ENCODE assay signal across 29 cellular contexts in genomic region chr20:5580940-5581708, GRCh38.
"Had no signal": no experiment of that assay in that cellular context is flagged by ENCODE, and none has a peak within 500 bp of the region (broad histone marks: within the 10 kb centered on the region; RNA-seq: fewer than 3 reads in every experiment).

No MANE protein-coding gene starts in this region.

- H3K27ac ChIP-seq: Peyer's patch, RWPE1, SJCRH30 had no signal

- H3K27me3 Mint-ChIP-seq: activated CD8-positive, alpha-beta T cell treated with anti-CD3 and anti-CD28 coated beads for 36 hours; activated naive CD4-positive, alpha-beta T cell treated with anti-CD3 and anti-CD28 coated beads, Interleukin-2, amount 50 U/mL, for 24 hours; brain; central memory CD8-positive, alpha-beta T cell had no signal

- H3K4me3 ChIP-seq: MG63, Peyer's patch, SJCRH30 had no signal

- DNase-seq: activated CD4-positive, CD25-positive, alpha-beta regulatory T cell treated with anti-CD3 and anti-CD28 coated beads, Interleukin-2, amount 50 U/mL, for 72 hours; activated CD8-positive, alpha-beta memory T cell treated with anti-CD3 and anti-CD28 coated beads, Interleukin-2, amount 50 U/mL, for 4 hours; activated CD8-positive, alpha-beta T cell treated with anti-CD3 and anti-CD28 coated beads for 36 hours; activated gamma-delta T cell treated with Interleukin-2 at 50 U/mL for 16 hours; activated T-cell treated with anti-CD3 and anti-CD28 coated beads, Interleukin-2, amount 50 U/mL, for 72 hours; amygdala; MG63; MV-4-11; NCI-H1092 treated with DMSO at 0.1 percent for 48 hours; NCI-H1417 treated with DMSO at 0.1 percent for 48 hours; NCI-H1694; NCI-H2029; NCI-H2107; NCI-H345; NCI-H510A; NCI-H526 treated with DMSO at 0.1 percent for 48 hours; NCI-H82; Peyer's patch; Right ventricle myocardium superior; SJCRH30; SK-N-SH; T-helper 1 cell had no signal

- H3K4me1 Mint-ChIP-seq: brain, WTC11 had no signal

- H3K9me3 ChIP-seq: MG63, Peyer's patch, SJCRH30, SK-N-SH had no signal

- H3K27me3 ChIP-seq: MG63, Peyer's patch, SJCRH30 had no signal

- H3K4me3 Mint-ChIP-seq: activated CD8-positive, alpha-beta T cell treated with anti-CD3 and anti-CD28 coated beads for 36 hours; activated naive CD4-positive, alpha-beta T cell treated with anti-CD3 and anti-CD28 coated beads, Interleukin-2, amount 50 U/mL, for 24 hours; activated T-cell treated with anti-CD3 and anti-CD28 coated beads, Interleukin-2, amount 50 U/mL, for 72 hours; brain; central memory CD8-positive, alpha-beta T cell; WTC11 had no signal

- H3K4me2 ChIP-seq: SK-N-SH had no signal

- H3K4me1 ChIP-seq: Peyer's patch, SJCRH30 had no signal

- H3K9me3 Mint-ChIP-seq: activated CD8-positive, alpha-beta T cell treated with anti-CD3 and anti-CD28 coated beads for 36 hours; activated naive CD4-positive, alpha-beta T cell treated with anti-CD3 and anti-CD28 coated beads, Interleukin-2, amount 50 U/mL, for 24 hours; activated T-cell treated with anti-CD3 and anti-CD28 coated beads, Interleukin-2, amount 50 U/mL, for 72 hours; activated T-helper 2 cell treated with anti-CD3 and anti-CD28 coated beads, Interferon-gamma antibody, Interleukin-2, Interleukin-4, amounts not matched to agents 10 μg/mL and 5 μg/mL and 100 μg/mL, durations not matched to agents 14 hours and 24 hours and 36 hours; brain; central memory CD8-positive, alpha-beta T cell; WTC11 had no signal

- FAIRE-seq: astrocyte had no signal

- H3K9ac ChIP-seq: SK-N-SH had no signal

- H3K27ac Mint-ChIP-seq: activated CD8-positive, alpha-beta T cell treated with anti-CD3 and anti-CD28 coated beads for 36 hours; activated naive CD4-positive, alpha-beta T cell treated with anti-CD3 and anti-CD28 coated beads, Interleukin-2, amount 50 U/mL, for 24 hours; activated T-cell treated with anti-CD3 and anti-CD28 coated beads, Interleukin-2, amount 50 U/mL, for 72 hours; activated T-helper 2 cell treated with anti-CD3 and anti-CD28 coated beads, Interferon-gamma antibody, Interleukin-2, Interleukin-4, amounts not matched to agents 10 μg/mL and 5 μg/mL and 100 μg/mL, durations not matched to agents 14 hours and 24 hours and 36 hours; brain; WTC11 had no signal

- ATAC-seq: activated CD8-positive, alpha-beta T cell treated with anti-CD3 and anti-CD28 coated beads for 36 hours; activated T-cell treated with anti-CD3 and anti-CD28 coated beads, Interleukin-2, amount 50 U/mL, for 72 hours; WTC11 had no signal
